Comparison of ENCODE assay signal across 1 cellular context in the genomic region with DNA sequence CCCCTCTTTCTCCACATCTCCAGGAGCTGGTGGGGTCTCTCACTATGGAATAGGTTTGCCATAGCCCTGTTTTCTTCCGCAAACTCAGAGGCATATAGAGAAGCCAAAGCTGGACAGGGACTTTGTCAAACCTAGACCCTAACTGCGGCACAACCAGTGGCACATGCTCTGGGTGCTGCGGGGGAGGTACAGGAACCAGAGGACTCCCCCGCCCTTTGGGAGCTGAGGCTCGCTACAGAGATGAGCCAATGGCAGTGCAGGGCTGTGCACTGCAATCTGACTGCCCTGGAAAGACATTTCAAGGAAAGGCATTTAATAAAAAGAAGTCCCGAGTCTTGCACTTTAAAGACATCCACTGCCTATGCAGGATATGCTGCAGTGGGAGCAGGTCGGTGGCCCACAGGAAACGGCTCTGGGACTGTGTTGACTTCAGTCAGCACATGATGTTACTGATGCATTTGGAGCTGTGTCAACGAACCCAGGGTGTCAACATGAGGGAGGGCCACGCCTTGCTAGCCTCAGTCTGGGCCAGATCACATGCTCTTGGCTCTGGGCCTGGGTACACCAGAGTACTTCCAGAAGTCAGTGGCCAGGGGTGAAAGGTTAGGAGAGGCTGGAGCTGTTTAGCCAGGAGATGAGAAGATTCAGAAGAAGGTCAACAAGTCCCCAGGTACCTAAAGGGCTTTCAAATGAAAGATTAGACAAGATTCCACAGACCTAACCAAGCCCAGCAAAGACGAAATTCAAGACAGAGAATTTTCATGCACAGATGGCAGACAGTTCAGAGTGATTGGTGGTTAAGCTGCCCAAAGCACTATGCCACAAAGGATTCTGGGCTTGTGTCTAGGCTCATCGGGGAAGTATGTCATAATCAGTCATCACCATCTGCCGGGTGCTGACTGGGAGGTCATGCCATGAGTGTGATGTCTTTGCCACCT.
TF ChIP-seq lines count a peak whose summit lies in the region.

No MANE protein-coding gene starts in this region.

TF ChIP-seq in HepG2, 621 proteins besides CTCF, POLR2A, EP300 and RAD21 (continued from another document and continues in another):
- TF ChIP-seq, protein P1, sequence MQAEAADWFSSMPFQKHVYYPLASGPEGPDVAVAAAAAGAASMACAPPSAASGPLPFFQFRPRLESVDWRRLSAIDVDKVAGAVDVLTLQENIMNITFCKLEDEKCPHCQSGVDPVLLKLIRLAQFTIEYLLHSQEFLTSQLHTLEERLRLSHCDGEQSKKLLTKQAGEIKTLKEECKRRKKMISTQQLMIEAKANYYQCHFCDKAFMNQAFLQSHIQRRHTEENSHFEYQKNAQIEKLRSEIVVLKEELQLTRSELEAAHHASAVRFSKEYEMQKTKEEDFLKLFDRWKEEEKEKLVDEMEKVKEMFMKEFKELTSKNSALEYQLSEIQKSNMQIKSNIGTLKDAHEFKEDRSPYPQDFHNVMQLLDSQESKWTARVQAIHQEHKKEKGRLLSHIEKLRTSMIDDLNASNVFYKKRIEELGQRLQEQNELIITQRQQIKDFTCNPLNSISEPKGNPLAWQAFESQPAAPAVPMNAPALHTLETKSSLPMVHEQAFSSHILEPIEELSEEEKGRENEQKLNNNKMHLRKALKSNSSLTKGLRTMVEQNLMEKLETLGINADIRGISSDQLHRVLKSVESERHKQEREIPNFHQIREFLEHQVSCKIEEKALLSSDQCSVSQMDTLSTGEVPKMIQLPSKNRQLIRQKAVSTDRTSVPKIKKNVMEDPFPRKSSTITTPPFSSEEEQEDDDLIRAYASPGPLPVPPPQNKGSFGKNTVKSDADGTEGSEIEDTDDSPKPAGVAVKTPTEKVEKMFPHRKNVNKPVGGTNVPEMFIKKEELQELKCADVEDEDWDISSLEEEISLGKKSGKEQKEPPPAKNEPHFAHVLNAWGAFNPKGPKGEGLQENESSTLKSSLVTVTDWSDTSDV (CRISPR knock-in tag; IDR thresholded peaks at IDR 0.05), result no peak
- TF ChIP-seq, protein P2, sequence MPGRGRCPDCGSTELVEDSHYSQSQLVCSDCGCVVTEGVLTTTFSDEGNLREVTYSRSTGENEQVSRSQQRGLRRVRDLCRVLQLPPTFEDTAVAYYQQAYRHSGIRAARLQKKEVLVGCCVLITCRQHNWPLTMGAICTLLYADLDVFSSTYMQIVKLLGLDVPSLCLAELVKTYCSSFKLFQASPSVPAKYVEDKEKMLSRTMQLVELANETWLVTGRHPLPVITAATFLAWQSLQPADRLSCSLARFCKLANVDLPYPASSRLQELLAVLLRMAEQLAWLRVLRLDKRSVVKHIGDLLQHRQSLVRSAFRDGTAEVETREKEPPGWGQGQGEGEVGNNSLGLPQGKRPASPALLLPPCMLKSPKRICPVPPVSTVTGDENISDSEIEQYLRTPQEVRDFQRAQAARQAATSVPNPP (CRISPR knock-in tag; IDR thresholded peaks at IDR 0.05), result no peak
- TF ChIP-seq ZNF781 (CRISPR knock-in tag; IDR thresholded peaks at IDR 0.05; ENCODE audit: borderline replicate concordance, not compliant biosample characterization) (no peak), GTF3A (CRISPR knock-in tag; conservative IDR thresholded peaks at IDR 0.05) (no peak), ZNF136 (CRISPR knock-in tag; IDR thresholded peaks at IDR 0.05; ENCODE audit: low read depth) (no peak), ZNF225 (CRISPR knock-in tag; IDR thresholded peaks at IDR 0.05) (no peak), NFIB (CRISPR knock-in tag; IDR thresholded peaks at IDR 0.05; ENCODE audit: borderline replicate concordance) (no peak), MED8 (CRISPR knock-in tag; IDR thresholded peaks at IDR 0.05; ENCODE audit: insufficient replicate concordance) (no peak), MED13 (CRISPR knock-in tag; IDR thresholded peaks at IDR 0.05) (no peak), CBX5 (CRISPR knock-in tag; IDR thresholded peaks at IDR 0.05; ENCODE audit: borderline replicate concordance) (no peak; the same call in 1 of the 2 replicates), GATAD1 (CRISPR knock-in tag; IDR thresholded peaks at IDR 0.05) (0 out of 2 replicates have a peak, but pooled peaks have one; percentile 59), ZNF7 (CRISPR knock-in tag; IDR thresholded peaks at IDR 0.05) (no peak), ZBTB3 (CRISPR knock-in tag; IDR thresholded peaks at IDR 0.05; ENCODE audit: borderline replicate concordance, low read depth) (no peak), AHR (CRISPR knock-in tag; IDR thresholded peaks at IDR 0.05) (no peak), NFKBIZ (CRISPR knock-in tag; IDR thresholded peaks at IDR 0.05) (0 out of 2 replicates have a peak, but pooled peaks have one; percentile 54), ZZZ3 (CRISPR knock-in tag; IDR thresholded peaks at IDR 0.05; ENCODE audit: borderline replicate concordance) (no peak), CBX2 (IDR thresholded peaks at IDR 0.05; ENCODE audit: low read depth, low read length) (no peak), CBX2 (CRISPR knock-in tag; IDR thresholded peaks at IDR 0.05; ENCODE audit: low read depth) (no peak), ELF4 (CRISPR knock-in tag; IDR thresholded peaks at IDR 0.05; ENCODE audit: borderline replicate concordance) (no peak), TBX2 (CRISPR knock-in tag; IDR thresholded peaks at IDR 0.05; ENCODE audit: borderline replicate concordance) (peak; percentile 70; the same call in 1 of the 2 replicates), ZNF224 (CRISPR knock-in tag; IDR thresholded peaks at IDR 0.05) (no peak), RBM22 (optimal IDR thresholded peaks at IDR 0.05; ENCODE audit: low read length) (no peak), ZFP36L1 (CRISPR knock-in tag; IDR thresholded peaks at IDR 0.05) (peak; percentile 62; the same call in 1 of the 2 replicates), ZNF564 (CRISPR knock-in tag; IDR thresholded peaks at IDR 0.05) (no peak), ZKSCAN5 (CRISPR knock-in tag; IDR thresholded peaks at IDR 0.05) (no peak), ZNF260 (CRISPR knock-in tag; IDR thresholded peaks at IDR 0.05; ENCODE audit: borderline replicate concordance, low read depth) (no peak), ZNF660 (CRISPR knock-in tag; IDR thresholded peaks at IDR 0.05; ENCODE audit: borderline replicate concordance, low read depth) (no peak), ZNF326 (CRISPR knock-in tag; IDR thresholded peaks at IDR 0.05; ENCODE audit: borderline replicate concordance) (no peak), ZNF644 (CRISPR knock-in tag; IDR thresholded peaks at IDR 0.05; ENCODE audit: low read depth) (peak; percentile 63; the same call in 1 of the 2 replicates), KLF13 (CRISPR knock-in tag; IDR thresholded peaks at IDR 0.05) (no peak), ZNF24 (IDR thresholded peaks at IDR 0.05) (no peak), RFX1 (IDR thresholded peaks at IDR 0.05) (no peak), ZNF776 (CRISPR knock-in tag; IDR thresholded peaks at IDR 0.05) (no peak), MAF1 (CRISPR knock-in tag; IDR thresholded peaks at IDR 0.05; ENCODE audit: borderline replicate concordance) (no peak), ZNF350 (CRISPR knock-in tag; IDR thresholded peaks at IDR 0.05; ENCODE audit: borderline replicate concordance, low read depth) (no peak), ZNF652 (CRISPR knock-in tag; IDR thresholded peaks at IDR 0.05; ENCODE audit: borderline replicate concordance, low read depth) (no peak), TEAD2 (CRISPR knock-in tag; IDR thresholded peaks at IDR 0.05) (no peak), MAFF (IDR thresholded peaks at IDR 0.05; ENCODE audit: low read depth, low read length) (no peak), RCOR2 (CRISPR knock-in tag; IDR thresholded peaks at IDR 0.05) (peak; percentile 46; the same call in 1 of the 2 replicates), ZNF546 (CRISPR knock-in tag; conservative IDR thresholded peaks at IDR 0.05) (no peak), ATRX (CRISPR knock-in tag; IDR thresholded peaks at IDR 0.05; ENCODE audit: borderline replicate concordance) (no peak), TAF1 (CRISPR knock-in tag; IDR thresholded peaks at IDR 0.05) (peak; percentile 33; the same call in 1 of the 2 replicates)
- TF ChIP-seq, protein P3, sequence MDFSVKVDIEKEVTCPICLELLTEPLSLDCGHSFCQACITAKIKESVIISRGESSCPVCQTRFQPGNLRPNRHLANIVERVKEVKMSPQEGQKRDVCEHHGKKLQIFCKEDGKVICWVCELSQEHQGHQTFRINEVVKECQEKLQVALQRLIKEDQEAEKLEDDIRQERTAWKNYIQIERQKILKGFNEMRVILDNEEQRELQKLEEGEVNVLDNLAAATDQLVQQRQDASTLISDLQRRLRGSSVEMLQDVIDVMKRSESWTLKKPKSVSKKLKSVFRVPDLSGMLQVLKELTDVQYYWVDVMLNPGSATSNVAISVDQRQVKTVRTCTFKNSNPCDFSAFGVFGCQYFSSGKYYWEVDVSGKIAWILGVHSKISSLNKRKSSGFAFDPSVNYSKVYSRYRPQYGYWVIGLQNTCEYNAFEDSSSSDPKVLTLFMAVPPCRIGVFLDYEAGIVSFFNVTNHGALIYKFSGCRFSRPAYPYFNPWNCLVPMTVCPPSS (IDR thresholded peaks at IDR 0.05), result no peak
- TF ChIP-seq, protein P4, sequence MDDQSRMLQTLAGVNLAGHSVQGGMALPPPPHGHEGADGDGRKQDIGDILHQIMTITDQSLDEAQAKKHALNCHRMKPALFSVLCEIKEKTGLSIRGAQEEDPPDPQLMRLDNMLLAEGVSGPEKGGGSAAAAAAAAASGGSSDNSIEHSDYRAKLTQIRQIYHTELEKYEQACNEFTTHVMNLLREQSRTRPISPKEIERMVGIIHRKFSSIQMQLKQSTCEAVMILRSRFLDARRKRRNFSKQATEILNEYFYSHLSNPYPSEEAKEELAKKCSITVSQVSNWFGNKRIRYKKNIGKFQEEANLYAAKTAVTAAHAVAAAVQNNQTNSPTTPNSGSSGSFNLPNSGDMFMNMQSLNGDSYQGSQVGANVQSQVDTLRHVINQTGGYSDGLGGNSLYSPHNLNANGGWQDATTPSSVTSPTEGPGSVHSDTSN (CRISPR knock-in tag; IDR thresholded peaks at IDR 0.05; ENCODE audit: borderline replicate concordance), result no peak
- TF ChIP-seq, protein P5, sequence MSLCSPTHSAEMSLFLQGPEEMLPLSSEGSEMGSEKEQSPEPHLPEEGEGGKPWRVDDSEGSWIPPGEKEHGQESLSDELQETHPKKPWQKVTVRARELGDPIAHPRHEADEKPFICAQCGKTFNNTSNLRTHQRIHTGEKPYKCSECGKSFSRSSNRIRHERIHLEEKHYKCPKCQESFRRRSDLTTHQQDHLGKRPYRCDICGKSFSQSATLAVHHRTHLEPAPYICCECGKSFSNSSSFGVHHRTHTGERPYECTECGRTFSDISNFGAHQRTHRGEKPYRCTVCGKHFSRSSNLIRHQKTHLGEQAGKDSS (CRISPR knock-in tag; IDR thresholded peaks at IDR 0.05; ENCODE audit: borderline replicate concordance, low read depth), result peak; percentile 85
- TF ChIP-seq, protein P6, sequence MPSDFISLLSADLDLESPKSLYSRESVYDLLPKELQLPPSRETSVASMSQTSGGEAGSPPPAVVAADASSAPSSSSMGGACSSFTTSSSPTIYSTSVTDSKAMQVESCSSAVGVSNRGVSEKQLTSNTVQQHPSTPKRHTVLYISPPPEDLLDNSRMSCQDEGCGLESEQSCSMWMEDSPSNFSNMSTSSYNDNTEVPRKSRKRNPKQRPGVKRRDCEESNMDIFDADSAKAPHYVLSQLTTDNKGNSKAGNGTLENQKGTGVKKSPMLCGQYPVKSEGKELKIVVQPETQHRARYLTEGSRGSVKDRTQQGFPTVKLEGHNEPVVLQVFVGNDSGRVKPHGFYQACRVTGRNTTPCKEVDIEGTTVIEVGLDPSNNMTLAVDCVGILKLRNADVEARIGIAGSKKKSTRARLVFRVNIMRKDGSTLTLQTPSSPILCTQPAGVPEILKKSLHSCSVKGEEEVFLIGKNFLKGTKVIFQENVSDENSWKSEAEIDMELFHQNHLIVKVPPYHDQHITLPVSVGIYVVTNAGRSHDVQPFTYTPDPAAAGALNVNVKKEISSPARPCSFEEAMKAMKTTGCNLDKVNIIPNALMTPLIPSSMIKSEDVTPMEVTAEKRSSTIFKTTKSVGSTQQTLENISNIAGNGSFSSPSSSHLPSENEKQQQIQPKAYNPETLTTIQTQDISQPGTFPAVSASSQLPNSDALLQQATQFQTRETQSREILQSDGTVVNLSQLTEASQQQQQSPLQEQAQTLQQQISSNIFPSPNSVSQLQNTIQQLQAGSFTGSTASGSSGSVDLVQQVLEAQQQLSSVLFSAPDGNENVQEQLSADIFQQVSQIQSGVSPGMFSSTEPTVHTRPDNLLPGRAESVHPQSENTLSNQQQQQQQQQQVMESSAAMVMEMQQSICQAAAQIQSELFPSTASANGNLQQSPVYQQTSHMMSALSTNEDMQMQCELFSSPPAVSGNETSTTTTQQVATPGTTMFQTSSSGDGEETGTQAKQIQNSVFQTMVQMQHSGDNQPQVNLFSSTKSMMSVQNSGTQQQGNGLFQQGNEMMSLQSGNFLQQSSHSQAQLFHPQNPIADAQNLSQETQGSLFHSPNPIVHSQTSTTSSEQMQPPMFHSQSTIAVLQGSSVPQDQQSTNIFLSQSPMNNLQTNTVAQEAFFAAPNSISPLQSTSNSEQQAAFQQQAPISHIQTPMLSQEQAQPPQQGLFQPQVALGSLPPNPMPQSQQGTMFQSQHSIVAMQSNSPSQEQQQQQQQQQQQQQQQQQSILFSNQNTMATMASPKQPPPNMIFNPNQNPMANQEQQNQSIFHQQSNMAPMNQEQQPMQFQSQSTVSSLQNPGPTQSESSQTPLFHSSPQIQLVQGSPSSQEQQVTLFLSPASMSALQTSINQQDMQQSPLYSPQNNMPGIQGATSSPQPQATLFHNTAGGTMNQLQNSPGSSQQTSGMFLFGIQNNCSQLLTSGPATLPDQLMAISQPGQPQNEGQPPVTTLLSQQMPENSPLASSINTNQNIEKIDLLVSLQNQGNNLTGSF (CRISPR knock-in tag; IDR thresholded peaks at IDR 0.05), result no peak
- TF ChIP-seq, protein P7, sequence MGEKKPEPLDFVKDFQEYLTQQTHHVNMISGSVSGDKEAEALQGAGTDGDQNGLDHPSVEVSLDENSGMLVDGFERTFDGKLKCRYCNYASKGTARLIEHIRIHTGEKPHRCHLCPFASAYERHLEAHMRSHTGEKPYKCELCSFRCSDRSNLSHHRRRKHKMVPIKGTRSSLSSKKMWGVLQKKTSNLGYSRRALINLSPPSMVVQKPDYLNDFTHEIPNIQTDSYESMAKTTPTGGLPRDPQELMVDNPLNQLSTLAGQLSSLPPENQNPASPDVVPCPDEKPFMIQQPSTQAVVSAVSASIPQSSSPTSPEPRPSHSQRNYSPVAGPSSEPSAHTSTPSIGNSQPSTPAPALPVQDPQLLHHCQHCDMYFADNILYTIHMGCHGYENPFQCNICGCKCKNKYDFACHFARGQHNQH (CRISPR knock-in tag; IDR thresholded peaks at IDR 0.05), result peak; percentile 73
- TF ChIP-seq, protein P8, sequence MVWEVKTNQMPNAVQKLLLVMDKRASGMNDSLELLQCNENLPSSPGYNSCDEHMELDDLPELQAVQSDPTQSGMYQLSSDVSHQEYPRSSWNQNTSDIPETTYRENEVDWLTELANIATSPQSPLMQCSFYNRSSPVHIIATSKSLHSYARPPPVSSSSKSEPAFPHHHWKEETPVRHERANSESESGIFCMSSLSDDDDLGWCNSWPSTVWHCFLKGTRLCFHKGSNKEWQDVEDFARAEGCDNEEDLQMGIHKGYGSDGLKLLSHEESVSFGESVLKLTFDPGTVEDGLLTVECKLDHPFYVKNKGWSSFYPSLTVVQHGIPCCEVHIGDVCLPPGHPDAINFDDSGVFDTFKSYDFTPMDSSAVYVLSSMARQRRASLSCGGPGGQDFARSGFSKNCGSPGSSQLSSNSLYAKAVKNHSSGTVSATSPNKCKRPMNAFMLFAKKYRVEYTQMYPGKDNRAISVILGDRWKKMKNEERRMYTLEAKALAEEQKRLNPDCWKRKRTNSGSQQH (CRISPR knock-in tag; IDR thresholded peaks at IDR 0.05; ENCODE audit: low read depth), result 0 out of 2 replicates have a peak, but pooled peaks have one; percentile 42
